In genomic region chr17:50139950-50140885, GRCh38 we compare ENCODE assay signal across 8 cellular contexts. TPM values are rescaled to one million over a fixed set of nuclear protein-coding genes. Genes with fewer than 3 reads are reported as not detected.
DNase-seq lines count a peak whose midpoint lies in the region; ATAC-seq, FAIRE-seq and TF ChIP-seq lines count a peak whose summit lies in the region.

No MANE protein-coding gene starts in this region.

- peak overlapping the region; percentile 68 for H3K27ac ChIP-seq in neutrophil
- H3K27ac ChIP-seq in testis, result no peak overlapping the region

- H3K4me3 ChIP-seq in GM06990 (replicated peaks; ENCODE audit: low read depth, low read length), result no peak overlapping the region
- H3K4me3 ChIP-seq in neutrophil (ENCODE audit: low read depth in 1 of 2, low read length in 1 of 2), result peak overlapping the region; percentile 24 to 39
- no peak overlapping the region for H3K4me3 ChIP-seq in testis

- TF ChIP-seq POLR2A in testis (IDR thresholded peaks at IDR 0.05), result no peak

- H3K9me3 ChIP-seq in neutrophil (no peaks in the 10 kb centered on the region), testis (no peaks in the 10 kb centered on the region)

- intact Hi-C loops in testis (cut with DNase I; ENCODE audit: low total_unique reads), result no loop called here

- H3K27me3 ChIP-seq in GM06990 (replicated peaks; ENCODE audit: control insufficient read depth, insufficient read depth, low read length) (no peaks in the 10 kb centered on the region), neutrophil (no peaks in the 10 kb centered on the region), testis (no peaks in the 10 kb centered on the region)

- H3K4me1 ChIP-seq in neutrophil (ENCODE audit: control insufficient read depth in 1 of 2, insufficient read depth in 1 of 2, low read depth in 1 of 2, low read length in 1 of 2), result peaks cover 28% of the 10 kb centered on the region in 2 experiments
- H3K4me1 ChIP-seq in testis, result peaks cover 3% of the 10 kb centered on the region

- TF ChIP-seq CTCF in GM06990 (IDR thresholded peaks at IDR 0.05; ENCODE audit: insufficient read depth, low read length, poor library complexity, severe bottlenecking) (peak; percentile 96), neutrophil (IDR thresholded peaks at IDR 0.05) (peak; percentile 91), testis (IDR thresholded peaks at IDR 0.05) (peak; percentile 92 to 97 (median 93))

- WGBS in testis, 2 donors, result 56 to 63% methylated on average over 19 of the region's 19 CpGs

- DNase-seq in GM06990 (ENCODE audit: extremely low read depth, insufficient read length), result peak; percentile 64
- DNase-seq in RCC 7860 (ENCODE audit: low spot score), result peak; percentile 57
- peak; percentile 69 for DNase-seq in activated T-helper 1 cell treated with Interleukin-2 at 50 U/mL for 16 hours (ENCODE audit: low read depth)
- peak; percentile 72 for DNase-seq in fibroblast of peridontal ligament (ENCODE audit: extremely low read depth)
- DNase-seq in testis, result peak; percentile 82

- peaks cover 73% of the 10 kb centered on the region for H3K36me3 ChIP-seq in GM06990 (ENCODE audit: control insufficient read depth, insufficient read depth, low read length)
- peaks cover 100% of the 10 kb centered on the region for H3K36me3 ChIP-seq in neutrophil
- H3K36me3 ChIP-seq in testis (ENCODE audit: low read depth, missing control alignments), result no peaks in the 10 kb centered on the region

- FAIRE-seq in RCC 7860 (lab: Jason Lieb, UNC), result no peak

- ATAC-seq in HG03159 (IDR thresholded peaks at IDR 0.05; ENCODE audit: unreplicated experiment) (peak; percentile 67), HG03460 (IDR thresholded peaks at IDR 0.05; ENCODE audit: unreplicated experiment) (no peak)

RNA-seq across cellular contexts. Expression of gene SAMD14, which starts 10.3 kb away (rescaled TPM):
- 1 to 10 TPM; 3.2 to 3.3 TPM for total RNA-seq in testis
- polyA plus RNA-seq in testis (ENCODE audit: insufficient read depth, low read depth, low replicate concordance), result 5.2 TPM

RNA-seq across cellular contexts. Expression of gene PPP1R9B, which starts 10.3 kb away (rescaled TPM):
- 10 to 100 TPM; 81.1 to 82.4 TPM for total RNA-seq in testis
- polyA plus RNA-seq in testis (ENCODE audit: insufficient read depth, low read depth, low replicate concordance), result 49.1 TPM

RNA-seq across cellular contexts. Expression of gene SGCA, which starts 25.6 kb away (rescaled TPM):
- 1 to 10 TPM; 2.4 to 7.6 TPM for total RNA-seq in testis
- polyA plus RNA-seq in testis (ENCODE audit: insufficient read depth, low read depth, low replicate concordance), result 33.1 TPM

RNA-seq across cellular contexts. Expression of gene PDK2, which starts 45.1 kb away (rescaled TPM):
- total RNA-seq in testis, result 10 to 100 TPM; 50.6 to 62.1 TPM
- polyA plus RNA-seq in testis (ENCODE audit: insufficient read depth, low read depth, low replicate concordance), result 56.4 TPM

Comparison
In these comparisons a context has a peak if more than half of its experiments do, and no peak if none do; other contexts are left out.
1. H3K4me3 ChIP-seq: peak in neutrophil (2 of 2); none in GM06990 (single experiment) and testis (0 of 2).
2. Peak in every context shown above with its lines, with median percentiles within 50 percentile points of each other: DNase-seq and CTCF ChIP-seq.